8 cellular contexts compared by ENCODE assay signal in genomic region chr19:12723643-12724426, GRCh38. TPM values are rescaled to one million over a fixed set of nuclear protein-coding genes. Genes with fewer than 3 reads are reported as not detected.
DNase-seq lines count a peak whose midpoint lies in the region; ATAC-seq, FAIRE-seq and TF ChIP-seq lines count a peak whose summit lies in the region.

Gene TNPO2 (minus strand): TSS chr19:12723932. CDS start chr19:12720977, 2,955 bp downstream.

- H3K36me3 ChIP-seq in GM06990 (ENCODE audit: control insufficient read depth, insufficient read depth, low read length) = peaks cover 6% of the 10 kb centered on the region
- H3K36me3 ChIP-seq in SU-DHL-6 (ENCODE audit: low read length) = peaks cover 4% of the 10 kb centered on the region; the same call in 1 of the 2 replicates

- no peaks in the 10 kb centered on the region for H3K9me3 ChIP-seq in SU-DHL-6 (ENCODE audit: insufficient read depth, low read length)

- peaks cover 1% of the 10 kb centered on the region for H3K36me3 Mint-ChIP-seq in progenitor cell of endocrine pancreas (ENCODE audit: insufficient read depth)

- H2AFZ ChIP-seq in SU-DHL-6 (ENCODE audit: low read depth, low read length, severe bottlenecking) = peak within 1 kb of the TSS; percentile 42

- H3K4me3 ChIP-seq in GM06990 (replicated peaks; ENCODE audit: low read depth, low read length) (peak within 1 kb of the TSS; percentile 90), SU-DHL-6 (ENCODE audit: insufficient read depth, low read length, poor library complexity, severe bottlenecking) (peak within 1 kb of the TSS; percentile 79)

- H3K27ac Mint-ChIP-seq in progenitor cell of endocrine pancreas = peak within 1 kb of the TSS; percentile 99

- no peak for TF ChIP-seq CTCF in GM06990 (IDR thresholded peaks at IDR 0.05; ENCODE audit: insufficient read depth, low read length, poor library complexity, severe bottlenecking)
- no peak for TF ChIP-seq CTCF in SU-DHL-6 (IDR thresholded peaks at IDR 0.05; ENCODE audit: insufficient read depth, low read length, poor library complexity, severe bottlenecking)
- no peak for TF ChIP-seq CTCF in progenitor cell of endocrine pancreas (IDR thresholded peaks at IDR 0.05; ENCODE audit: unreplicated experiment)

- no peak for FAIRE-seq in urothelium cell line (lab: Jason Lieb, UNC)

- peak within 1 kb of the TSS; percentile 87 for H3K9ac ChIP-seq in SU-DHL-6 (ENCODE audit: low read length)

- H4K20me1 ChIP-seq in SU-DHL-6 (ENCODE audit: low read depth, low read length) = peaks cover 4% of the 10 kb centered on the region; the same call in 1 of the 2 replicates

- H3K27me3 ChIP-seq in GM06990 (replicated peaks; ENCODE audit: control insufficient read depth, insufficient read depth, low read length) (no peaks in the 10 kb centered on the region), SU-DHL-6 (ENCODE audit: low read length) (no peaks in the 10 kb centered on the region)

- DNase-seq in GM06990 (ENCODE audit: extremely low read depth, insufficient read length) (peak; percentile 74), MV-4-11 (lab: John Stamatoyannopoulos, UW) (peak; percentile 82), left cardiac atrium (peak; percentile 68), progenitor cell of endocrine pancreas (ENCODE audit: low spot score, unreplicated experiment) (peak; percentile 33), urothelium cell line (ENCODE audit: low spot score) (peak; percentile 59)

- no peaks in the 10 kb centered on the region for H3K9me3 Mint-ChIP-seq in progenitor cell of endocrine pancreas (ENCODE audit: low read depth)

- peaks cover 9% of the 10 kb centered on the region for H3F3A ChIP-seq in SU-DHL-6 (ENCODE audit: insufficient read depth)

- H3K27ac ChIP-seq in SU-DHL-6 (ENCODE audit: low read depth, low read length) (peak within 1 kb of the TSS; percentile 74), adipose tissue (ENCODE audit: low read depth, low read length) (peak within 1 kb of the TSS; percentile 34)

- no peaks in the 10 kb centered on the region for H3K9me2 ChIP-seq in SU-DHL-6 (replicated peaks; ENCODE audit: insufficient read depth, low read length)

- peak within 1 kb of the TSS; percentile 94 for H3K4me3 Mint-ChIP-seq in progenitor cell of endocrine pancreas (ENCODE audit: low read depth)

- intact Hi-C loops in left cardiac atrium (cut with DNase I) = no loop called here

- H3K79me2 ChIP-seq in SU-DHL-6 (ENCODE audit: insufficient read depth, low read length) = peaks cover 49% of the 10 kb centered on the region

- no peaks in the 10 kb centered on the region for H3K27me3 Mint-ChIP-seq in progenitor cell of endocrine pancreas

- H3K4me1 Mint-ChIP-seq in progenitor cell of endocrine pancreas (ENCODE audit: low read depth) = peaks cover 18% of the 10 kb centered on the region

- ATAC-seq in left cardiac atrium (peak; percentile 21 to 61), HG03175 (IDR thresholded peaks at IDR 0.05; ENCODE audit: unreplicated experiment) (no peak)

- H3K4me2 ChIP-seq in SU-DHL-6 (ENCODE audit: low read depth, low read length, poor library complexity, severe bottlenecking) = peak within 1 kb of the TSS; percentile 87

- WGBS in adipose tissue, 3 donors = 3 to 4% (median 4%) methylated on average over 28 of the region's 28 CpGs

RNA-seq across cellular contexts. Expression of gene TNPO2, which starts in this region (rescaled TPM):
- 10 to 100 TPM; 14.3 to 36.9 (median 21.9) TPM for polyA plus RNA-seq in adipose tissue
- total RNA-seq in left cardiac atrium (10 to 100 TPM; 33.8 to 53.6 TPM), progenitor cell of endocrine pancreas (109 and 113 TPM in 2 replicates)
